8 cellular contexts compared by ENCODE assay signal in genomic region chr20:3889489-3890409, GRCh38.
DNase-seq lines count a peak whose midpoint lies in the region; TF ChIP-seq lines count a peak whose summit lies in the region.

No MANE protein-coding gene starts in this region.

- POLR2A ChIA-PET in HEK293 (lab: Yijun Ruan, JAX): interaction anchor here (0.7 to 1.1 kb wide), 4 partner anchors 33 to 149 kb away, joined by 3 read pairs; partner anchors contain the start of genes ADISSP and AP5S1

- intact Hi-C loops in posterior cingulate gyrus (cut with DNase I): loop anchor here (1.0 to 5.0 kb wide), 2 partner anchors 43 to 126 kb away; partner anchors contain the start of gene RNF24

- H3K4me3 ChIP-seq in HEK293 (ENCODE audit: low read depth, low read length): peak overlapping the region; percentile 74

- peaks cover 31% of the 10 kb centered on the region for H3K4me1 ChIP-seq in HEK293 (ENCODE audit: control insufficient read depth, insufficient read depth, low read length)

- H3K36me3 ChIP-seq in HEK293 (ENCODE audit: control insufficient read depth in 2 of 2, insufficient read depth in 1 of 2, low read length in 2 of 2): peaks cover 26 to 38% of the 10 kb centered on the region in 2 experiments; a peak in 2 of 3 replicates

- in situ Hi-C loops in GM13976 (cut with MboI; ENCODE audit: low sequenced_read_pairs, unreplicated experiment): loop anchor here (10.0 kb wide), 1 partner anchor 195 kb away; no protein-coding TSS in a partner anchor

- no peaks in the 10 kb centered on the region for H3K9me3 ChIP-seq in HEK293 (ENCODE audit: control insufficient read depth, insufficient read depth, low read depth, low read length)

- TF ChIP-seq CTCF in GM13976 (IDR thresholded peaks at IDR 0.05; ENCODE audit: borderline replicate concordance, control extremely low read depth, extremely low read depth, insufficient read depth, missing control alignments): no peak
- TF ChIP-seq CTCF in HEK293 (tag by site-specific recombination; IDR thresholded peaks at IDR 0.05): no peak

- H3K27ac ChIP-seq in HEK293 (ENCODE audit: extremely low read depth, low read depth, low read length): peak overlapping the region; percentile 97

- CTCF ChIA-PET in HEK293 (lab: Yijun Ruan, JAX): interaction anchor here (0.7 to 2.3 kb wide), 8 partner anchors 16 to 194 kb away, joined by 3 to 17 read pairs (median 3); no protein-coding TSS in a partner anchor

- DNase-seq in GM13976 (ENCODE audit: low spot score) (peak; percentile 65), NCI-H2227 (lab: John Stamatoyannopoulos, UW; ENCODE audit: unreplicated experiment) (peak; percentile 56), glomerular visceral epithelial cell (ENCODE audit: extremely low spot score) (peak; percentile 47), posterior cingulate gyrus (peak in 7 of 10 donors; percentile 13 to 90 (median 30)), NOMO-1 (lab: John Stamatoyannopoulos, UW; ENCODE audit: unreplicated experiment in 2 of 2) (no peak), NCI-H1930 (lab: John Stamatoyannopoulos, UW) (no peak)
- peak; percentile 34 for DNase-seq in activated T-helper 9 cell treated with anti-CD3 and anti-CD28 coated beads, Interleukin-2, amount 50 U/mL, for 16 hours (ENCODE audit: low read depth)

TF ChIP-seq in HEK293, 187 proteins besides CTCF, POLR2A, EP300 and RAD21 (continues in another document):
- TF ChIP-seq ZNF366 (tag by site-specific recombination; conservative IDR thresholded peaks at IDR 0.05) (peak; percentile 74), ZNF394 (tag by site-specific recombination; IDR thresholded peaks at IDR 0.05; ENCODE audit: borderline replicate concordance) (0 out of 2 replicates have a peak, but pooled peaks have one; percentile 43), WT1 (tag by site-specific recombination; IDR thresholded peaks at IDR 0.05) (0 out of 2 replicates have a peak, but pooled peaks have one; percentile 53), ZNF76 (tag by site-specific recombination; IDR thresholded peaks at IDR 0.05; ENCODE audit: borderline replicate concordance, low read depth) (peak; percentile 71; the same call in 1 of the 2 replicates), ZNF561 (tag by site-specific recombination; IDR thresholded peaks at IDR 0.05; ENCODE audit: borderline replicate concordance) (peak; percentile 48; the same call in 1 of the 2 replicates), ZBTB10 (tag by site-specific recombination; IDR thresholded peaks at IDR 0.05) (peak; percentile 38; the same call in 1 of the 2 replicates), ZNF513 (tag by site-specific recombination; IDR thresholded peaks at IDR 0.05) (peak; percentile 3; the same call in 1 of the 2 replicates), SP2 (tag by site-specific recombination; IDR thresholded peaks at IDR 0.05) (peak; percentile 20), GLIS2 (tag by site-specific recombination; IDR thresholded peaks at IDR 0.05) (peak; percentile 67), ZNF148 (tag by site-specific recombination; IDR thresholded peaks at IDR 0.05; ENCODE audit: borderline replicate concordance) (no peak), ZXDB (tag by site-specific recombination; IDR thresholded peaks at IDR 0.05) (peak; percentile 38; the same call in 1 of the 2 replicates), ZSCAN30 (tag by site-specific recombination; IDR thresholded peaks at IDR 0.05) (0 out of 2 replicates have a peak, but pooled peaks have one; percentile 47), ZBTB26 (tag by site-specific recombination; optimal IDR thresholded peaks at IDR 0.05) (peak; percentile 15), IKZF3 (tag by site-specific recombination; IDR thresholded peaks at IDR 0.05) (peak; percentile 61; the same call in 1 of the 2 replicates), SCRT2 (tag by site-specific recombination; IDR thresholded peaks at IDR 0.05) (no peak), ZNF341 (tag by site-specific recombination; IDR thresholded peaks at IDR 0.05; ENCODE audit: low read depth) (peak; percentile 35; the same call in 1 of the 2 replicates), ZBTB8A (tag by site-specific recombination; IDR thresholded peaks at IDR 0.05) (0 out of 2 replicates have a peak, but pooled peaks have one; percentile 7)

Comparison
In these comparisons a context has a peak if more than half of its experiments do, and no peak if none do; other contexts are left out.
1. DNase-seq: peak in GM13976 (single experiment), NCI-H2227 (single experiment), activated T-helper 9 cell treated with anti-CD3 and anti-CD28 coated beads, Interleukin-2, amount 50 U/mL, for 16 hours (single experiment), glomerular visceral epithelial cell (single experiment) and posterior cingulate gyrus (7 of 10); none in NOMO-1 (0 of 2) and NCI-H1930 (0 of 2).